1 cellular context compared by ENCODE assay signal in genomic region chr17:68317458-68317857, GRCh38.
TF ChIP-seq lines count a peak whose summit lies in the region.

No MANE protein-coding gene starts in this region.

TF ChIP-seq in HepG2, 621 proteins besides CTCF, POLR2A, EP300 and RAD21:
- TF ChIP-seq ZNF800 (CRISPR knock-in tag; IDR thresholded peaks at IDR 0.05), result 0 out of 2 replicates have a peak, but pooled peaks have one; percentile 9
- no peak for TF ChIP-seq NR2F6 (IDR thresholded peaks at IDR 0.05)
- 0 out of 2 replicates have a peak, but pooled peaks have one; percentile 18 for TF ChIP-seq NR2F6 (CRISPR knock-in tag; IDR thresholded peaks at IDR 0.05)
- TF ChIP-seq ZNF713 (CRISPR knock-in tag; IDR thresholded peaks at IDR 0.05), result 0 out of 2 replicates have a peak, but pooled peaks have one; percentile 6
- TF ChIP-seq RARA (CRISPR knock-in tag; IDR thresholded peaks at IDR 0.05), result peak; percentile 9; the same call in 1 of the 2 replicates
- TF ChIP-seq ZFP36 (IDR thresholded peaks at IDR 0.05; ENCODE audit: borderline replicate concordance, low read depth, low read length, partially characterized antibody), result no peak
